29 cellular contexts compared by ENCODE assay signal in genomic region chr20:63328026-63328700, GRCh38. TPM values are rescaled to one million over a fixed set of nuclear protein-coding genes. Genes with fewer than 3 reads are reported as not detected.
DNase-seq lines count a peak whose midpoint lies in the region; ATAC-seq and TF ChIP-seq lines count a peak whose summit lies in the region.
"Had no signal": no experiment of that assay in that cellular context is flagged by ENCODE, and none has a peak within 500 bp of the region (broad histone marks: within the 10 kb centered on the region; RNA-seq: fewer than 3 reads in every experiment).

No MANE protein-coding gene starts in this region.

- ATAC-seq in naive thymus-derived CD8-positive, alpha-beta T cell, result peak in 1 of 2 donors; percentile 55
- ATAC-seq in HG03565 (IDR thresholded peaks at IDR 0.05; ENCODE audit: unreplicated experiment) (no peak), GM18870 (IDR thresholded peaks at IDR 0.05; ENCODE audit: unreplicated experiment) (no peak)
- ATAC-seq: T-helper 17 cell had no signal

- peaks cover 14% of the 10 kb centered on the region for H3F3A ChIP-seq in DOHH2 (ENCODE audit: control insufficient read depth, insufficient read depth)

- H3K4me2 ChIP-seq in BLaER1 (no peak overlapping the region), DOHH2 (ENCODE audit: low read length) (no peak overlapping the region)
- H3K4me2 ChIP-seq: smooth muscle cell had no signal

- H3K9ac ChIP-seq in BLaER1, result no peak overlapping the region

- TF ChIP-seq POLR2A in sigmoid colon (IDR thresholded peaks at IDR 0.05), result no peak

- H3K4me3 Mint-ChIP-seq in naive thymus-derived CD8-positive, alpha-beta T cell, result no peak overlapping the region
- H3K4me3 Mint-ChIP-seq: activated naive CD8-positive, alpha-beta T cell; central memory CD8-positive, alpha-beta T cell; stimulated activated memory B cell treated with anti-CD40 and anti-IgM and Interleukin-4, amounts not matched to agents 10 μg/mL and 1 μg/mL and 100 μg/mL, for 72 hours; T-helper 17 cell had no signal

- peaks cover 0 to 10% (median 5%) of the 10 kb centered on the region in 4 donors for H3K4me1 Mint-ChIP-seq in naive thymus-derived CD8-positive, alpha-beta T cell
- H3K4me1 Mint-ChIP-seq: central memory CD8-positive, alpha-beta T cell; stimulated activated memory B cell treated with anti-CD40 and anti-IgM and Interleukin-4, amounts not matched to agents 10 μg/mL and 1 μg/mL and 100 μg/mL, for 72 hours; T-helper 17 cell had no signal

- H3K27me3 ChIP-seq in BLaER1 (no peaks in the 10 kb centered on the region), DOHH2 (ENCODE audit: control insufficient read depth, low read length) (peaks cover 5% of the 10 kb centered on the region; the same call in 1 of the 2 replicates), sigmoid colon (peaks cover 0 to 68% (median 19%) of the 10 kb centered on the region in 3 donors)
- H3K27me3 ChIP-seq: Peyer's patch, uterus had no signal

- TF ChIP-seq CTCF in DOHH2 (IDR thresholded peaks at IDR 0.05; ENCODE audit: low read depth, low read length, poor library complexity, severe bottlenecking) (no peak), sigmoid colon (IDR thresholded peaks at IDR 0.05) (no peak)

- POLR2A ChIA-PET in naive thymus-derived CD8-positive, alpha-beta T cell (lab: Charles Lee), result no interaction called here

- DNase-seq in cardiac septum (ENCODE audit: low spot score) (peak; percentile 53), sigmoid colon (no peak)
- DNase-seq in naive thymus-derived CD8-positive, alpha-beta T cell, result peak in 1 of 10 donors; percentile 53
- DNase-seq: activated CD4-positive, alpha-beta T cell treated with anti-CD3 and anti-CD28 coated beads for 48 hours; dorsolateral prefrontal cortex; KG1; MM.1S; NCI-H1436 treated with DMSO at 0.1 percent for 48 hours; NCI-H2107; NCI-H510A; occipital lobe; Peyer's patch; stimulated activated CD4-positive, alpha-beta T cell treated with anti-CD3 and anti-CD28 coated beads, Interleukin-2, amount 100 ng/mL, for 48 hours; T-helper 17 cell; uterus had no signal

- H3K27ac ChIP-seq in BLaER1 (peak overlapping the region; percentile 82), DOHH2 (ENCODE audit: low read depth, low read length) (peak overlapping the region; percentile 83; the same call in 1 of the 2 replicates), sigmoid colon (no peak overlapping the region)
- H3K27ac ChIP-seq: C4-2B, dorsolateral prefrontal cortex, Peyer's patch, uterus, VCaP had no signal

- peaks cover 0 to 7% (median 0%) of the 10 kb centered on the region in 3 donors for H3K36me3 Mint-ChIP-seq in naive thymus-derived CD8-positive, alpha-beta T cell

- no peaks in the 10 kb centered on the region for H3K79me2 ChIP-seq in DOHH2 (ENCODE audit: control insufficient read depth, low read length)

- H3K27ac Mint-ChIP-seq in naive thymus-derived CD8-positive, alpha-beta T cell, result peak overlapping the region in 7 of 10 donors; percentile 21 to 91 (median 76)
- H3K27ac Mint-ChIP-seq: activated naive CD8-positive, alpha-beta T cell had no signal

- peaks cover 3 to 11% (median 7%) of the 10 kb centered on the region in 5 donors for H3K27me3 Mint-ChIP-seq in naive thymus-derived CD8-positive, alpha-beta T cell

- TF ChIP-seq EP300 in sigmoid colon (IDR thresholded peaks at IDR 0.05), result no peak

- whole genome bisulfite sequencing in sigmoid colon, 2 donors, result 66 to 80% methylated on average over 20 of the region's 20 CpGs

- H4K20me1 ChIP-seq in BLaER1 (no peaks in the 10 kb centered on the region), DOHH2 (ENCODE audit: control insufficient read depth, insufficient read depth, low read depth, low read length) (no peaks in the 10 kb centered on the region)

- peaks cover 28% of the 10 kb centered on the region for H3K4me1 ChIP-seq in BLaER1
- peaks cover 23% of the 10 kb centered on the region for H3K4me1 ChIP-seq in DOHH2 (ENCODE audit: control insufficient read depth, low read length)
- no peaks in the 10 kb centered on the region for H3K4me1 ChIP-seq in sigmoid colon
- H3K4me1 ChIP-seq: Peyer's patch, uterus had no signal

- no peak overlapping the region for H3K4me3 ChIP-seq in BLaER1
- H3K4me3 ChIP-seq in DOHH2 (ENCODE audit: low read length), result no peak overlapping the region
- no peak overlapping the region for H3K4me3 ChIP-seq in sigmoid colon
- H3K4me3 ChIP-seq: dorsolateral prefrontal cortex, Peyer's patch, smooth muscle cell, uterus had no signal

- intact Hi-C loops in cardiac septum (cut with DNase I), result no loop called here
- intact Hi-C loops in sigmoid colon (cut with DNase I), result no loop called here

- H3K9me3 Mint-ChIP-seq in naive thymus-derived CD8-positive, alpha-beta T cell, result peaks cover 0 to 12% (median 8%) of the 10 kb centered on the region in 9 donors

- no peaks in the 10 kb centered on the region for H3K9me2 ChIP-seq in DOHH2 (replicated peaks; ENCODE audit: control insufficient read depth, low read length)

- H3K9me3 ChIP-seq in BLaER1 (peaks cover 14% of the 10 kb centered on the region), DOHH2 (ENCODE audit: control insufficient read depth, insufficient read depth, low read length) (peaks cover 14% of the 10 kb centered on the region; the same call in 1 of the 2 replicates), sigmoid colon (peaks cover 0 to 4% (median 0%) of the 10 kb centered on the region in 4 donors)

- no peaks in the 10 kb centered on the region for H3K36me3 ChIP-seq in BLaER1
- no peaks in the 10 kb centered on the region for H3K36me3 ChIP-seq in DOHH2 (ENCODE audit: control insufficient read depth, low read length)
- H3K36me3 ChIP-seq in sigmoid colon, result no peaks in the 10 kb centered on the region
- H3K36me3 ChIP-seq: Peyer's patch, uterus had no signal

RNA-seq across cellular contexts. Expression of gene CHRNA4, which starts 33.0 kb away (rescaled TPM):
- total RNA-seq in cardiac septum, result 0.16 TPM
- total RNA-seq in naive thymus-derived CD8-positive, alpha-beta T cell, result not detected
- polyA plus RNA-seq in naive thymus-derived CD8-positive, alpha-beta T cell, result not detected
- 1 to 10 TPM in 1 of 4 donors, not detected in 3; 1.1 TPM for total RNA-seq in sigmoid colon
- under 1 TPM in 1 of 3 donors, not detected in 2; 0.07 TPM for polyA plus RNA-seq in sigmoid colon
- total RNA-seq: glomerular endothelial cell, kidney epithelial cell, Peyer's patch, SK-MEL-5, smooth muscle cell, T-helper 17 cell had no signal
- polyA plus RNA-seq: AG04450 had no signal

RNA-seq across cellular contexts. Expression of gene COL20A1, which starts 35.2 kb away (rescaled TPM):
- total RNA-seq in cardiac septum, result 0.22 TPM
- total RNA-seq in naive thymus-derived CD8-positive, alpha-beta T cell, result under 1 TPM in 1 of 2 experiments, not detected in 1; 0.25 TPM
- polyA plus RNA-seq in naive thymus-derived CD8-positive, alpha-beta T cell, result not detected
- not detected for total RNA-seq in sigmoid colon
- polyA plus RNA-seq in sigmoid colon, result under 1 TPM in 1 of 3 donors, not detected in 2; 0.07 TPM
- total RNA-seq: glomerular endothelial cell, kidney epithelial cell, Peyer's patch, SK-MEL-5 had no signal
- polyA plus RNA-seq: AG04450 had no signal

RNA-seq across cellular contexts. Expression of gene ARFGAP1, which starts 55.5 kb away (rescaled TPM):
- total RNA-seq in cardiac septum, result 49.5 TPM
- 100 to 1,000 TPM in 1 of 2 experiments, 10 to 100 TPM in 1; 93.4 to 101 TPM for total RNA-seq in naive thymus-derived CD8-positive, alpha-beta T cell
- 10 to 100 TPM; 11.5 to 19.4 (median 14.6) TPM for polyA plus RNA-seq in naive thymus-derived CD8-positive, alpha-beta T cell
- total RNA-seq in sigmoid colon, result 10 to 100 TPM; 20.3 to 53.7 (median 34.4) TPM
- 100 to 1,000 TPM in 1 of 3 donors, 10 to 100 TPM in 2; 19.8 to 109 (median 24.3) TPM for polyA plus RNA-seq in sigmoid colon

Comparison
In these comparisons a context has a peak if more than half of its experiments do, and no peak if none do; other contexts are left out.
1. H3K27ac ChIP-seq: peak in BLaER1 (single experiment) and DOHH2 (single experiment); none in sigmoid colon (0 of 4).